Comparison of ENCODE assay signal across 9 cellular contexts in genomic region chr2:166727105-166727504, GRCh38.
DNase-seq lines count a peak whose midpoint lies in the region; ATAC-seq and TF ChIP-seq lines count a peak whose summit lies in the region.
"Had no signal": no experiment of that assay in that cellular context is flagged by ENCODE, and none has a peak within 500 bp of the region (broad histone marks: within the 10 kb centered on the region; RNA-seq: fewer than 3 reads in every experiment).

No MANE protein-coding gene starts in this region.

- CTCF ChIA-PET in Calu3 (lab: Charles Lee) = no interaction called here

- H2AK5ac ChIP-seq in mesenchymal stem cell (ENCODE audit: low read length, severe bottlenecking) = no peak overlapping the region

- H2BK15ac ChIP-seq in mesenchymal stem cell (ENCODE audit: low read depth, poor library complexity, severe bottlenecking) = no peak overlapping the region

- peaks cover 11% of the 10 kb centered on the region for H3K9me3 Mint-ChIP-seq in Calu3 (ENCODE audit: low read depth, unreplicated experiment)

- H3K27ac ChIP-seq in OCI-LY3 (ENCODE audit: low read length) (peak overlapping the region; percentile 81), mesenchymal stem cell (ENCODE audit: low read length, poor library complexity, severe bottlenecking) (no peak overlapping the region)

- peaks cover 37% of the 10 kb centered on the region for H3K9me3 ChIP-seq in OCI-LY3 (ENCODE audit: insufficient read depth, low read length)
- peaks cover 16% of the 10 kb centered on the region for H3K9me3 ChIP-seq in mesenchymal stem cell (ENCODE audit: control insufficient read depth, low read length)

- H3K9ac ChIP-seq in OCI-LY3 (ENCODE audit: low read length) (no peak overlapping the region), mesenchymal stem cell (ENCODE audit: low read length) (no peak overlapping the region)

- intact Hi-C loops in Calu3 (cut with micrococcal nuclease; ENCODE audit: unreplicated experiment) = no loop called here
- intact Hi-C loops in sciatic nerve (cut with DNase I) = no loop called here

- no peak overlapping the region for H2BK12ac ChIP-seq in mesenchymal stem cell (ENCODE audit: low read length in 2 of 2)

- TF ChIP-seq CTCF in OCI-LY3 (IDR thresholded peaks at IDR 0.05; ENCODE audit: low read depth, low read length) (no peak), Calu3 (IDR thresholded peaks at IDR 0.05; ENCODE audit: unreplicated experiment) (no peak)

- H3K18ac ChIP-seq in mesenchymal stem cell (ENCODE audit: low read depth in 1 of 2, low read length in 2 of 2) = no peak overlapping the region

- H3K36me3 Mint-ChIP-seq in Calu3 (ENCODE audit: insufficient read depth, unreplicated experiment) = no peaks in the 10 kb centered on the region

- H3K4me3 Mint-ChIP-seq in Calu3 (ENCODE audit: low read depth, unreplicated experiment) = no peak overlapping the region

- no peak overlapping the region for H4K91ac ChIP-seq in mesenchymal stem cell (ENCODE audit: low read length)

- no peak overlapping the region for H3K27ac Mint-ChIP-seq in Calu3 (ENCODE audit: unreplicated experiment)

- peak; percentile 100 for ATAC-seq in GM18519 (IDR thresholded peaks at IDR 0.05; ENCODE audit: low FRiP score, unreplicated experiment)
- ATAC-seq in GM21526 (IDR thresholded peaks at IDR 0.05; ENCODE audit: low FRiP score, unreplicated experiment) = peak; percentile 99
- peak; percentile 100 for ATAC-seq in HG03103 (IDR thresholded peaks at IDR 0.05; ENCODE audit: low read depth, unreplicated experiment)
- ATAC-seq in sciatic nerve = no peak

- no peak overlapping the region for H3K14ac ChIP-seq in mesenchymal stem cell (ENCODE audit: low read length in 2 of 2)

- no CpG with 5 or more reads among the region's 1 CpG for WGBS in mesenchymal stem cell

- no TSS peak for BruUV-seq in Calu3 (replicated peaks; lab: Mats Ljungman, UMichigan)

- H4K8ac ChIP-seq in mesenchymal stem cell (ENCODE audit: low read length) = no peak overlapping the region

- DNase-seq in Calu3 (no peak), mesenchymal stem cell (no peak), NCI-H2107 treated with DMSO at 0.1 percent for 48 hours (lab: John Stamatoyannopoulos, UW; ENCODE audit: unreplicated experiment) (no peak), sciatic nerve (ENCODE audit: low spot score) (no peak)
- DNase-seq: NK-92 treated with Interleukin-12 subunit alpha and Interleukin-12 subunit beta, amount 100 ng/mL, for 24 hours had no signal

- H3K4me1 Mint-ChIP-seq in Calu3 (ENCODE audit: low read depth, unreplicated experiment) = no peaks in the 10 kb centered on the region

- H3K4ac ChIP-seq in mesenchymal stem cell (ENCODE audit: low read depth in 1 of 2, low read length in 2 of 2) = no peak overlapping the region

- no peaks in the 10 kb centered on the region for H4K20me1 ChIP-seq in OCI-LY3 (ENCODE audit: insufficient read depth, low read length)

- H3K4me1 ChIP-seq in OCI-LY3 (ENCODE audit: low read length) (peaks cover 31% of the 10 kb centered on the region), mesenchymal stem cell (ENCODE audit: control insufficient read depth, insufficient read depth, low read depth, low read length) (no peaks in the 10 kb centered on the region)

- peak overlapping the region; percentile 32 for H3K4me3 ChIP-seq in OCI-LY3 (ENCODE audit: low read length)
- H3K4me3 ChIP-seq in mesenchymal stem cell (ENCODE audit: insufficient read depth in 1 of 2, low read depth in 1 of 2, low read length in 2 of 2) = no peak overlapping the region

- H3K4me2 ChIP-seq in OCI-LY3 (ENCODE audit: low read length) (peak overlapping the region; percentile 48), mesenchymal stem cell (ENCODE audit: low read length, poor library complexity, severe bottlenecking) (no peak overlapping the region)

- no peaks in the 10 kb centered on the region for H3K79me2 ChIP-seq in OCI-LY3 (ENCODE audit: low read length)

- H2BK120ac ChIP-seq in mesenchymal stem cell (ENCODE audit: low read depth, low read length) = no peak overlapping the region

- no peak overlapping the region for H3K23ac ChIP-seq in mesenchymal stem cell (ENCODE audit: low read length in 2 of 2)

- H3K27me3 ChIP-seq in OCI-LY3 (ENCODE audit: low read depth, low read length) (no peaks in the 10 kb centered on the region), mesenchymal stem cell (ENCODE audit: control insufficient read depth in 1 of 2, insufficient read depth in 1 of 2, low read length in 2 of 2) (no peaks in the 10 kb centered on the region)

- no peaks in the 10 kb centered on the region for H3K79me1 ChIP-seq in mesenchymal stem cell (replicated peaks; ENCODE audit: low read length, poor library complexity, severe bottlenecking)

- no peaks in the 10 kb centered on the region for H3K27me3 Mint-ChIP-seq in Calu3 (ENCODE audit: unreplicated experiment)

- H3K36me3 ChIP-seq in OCI-LY3 (replicated peaks; ENCODE audit: low read depth, low read length) = peaks cover 43% of the 10 kb centered on the region
- no peaks in the 10 kb centered on the region for H3K36me3 ChIP-seq in mesenchymal stem cell (ENCODE audit: control insufficient read depth in 1 of 2, insufficient read depth in 2 of 2, low read depth in 1 of 2, low read length in 2 of 2)

- no peak overlapping the region for H2AFZ ChIP-seq in OCI-LY3 (ENCODE audit: low read depth, low read length)
- H2AFZ ChIP-seq in mesenchymal stem cell (ENCODE audit: low read depth, low read length) = no peak overlapping the region

- H2BK5ac ChIP-seq in mesenchymal stem cell (ENCODE audit: low read depth, low read length, poor library complexity, severe bottlenecking) = no peak overlapping the region
